Comparison of ENCODE assay signal across 1 cellular context in genomic region chr12:112900298-112901145, GRCh38.
TF ChIP-seq lines count a peak whose summit lies in the region.

No MANE protein-coding gene starts in this region.

TF ChIP-seq in GM12878, 131 proteins besides CTCF, POLR2A, EP300 and RAD21:
- TF ChIP-seq ATF2 (IDR thresholded peaks at IDR 0.05; ENCODE audit: low read length) (no peak), TCF12 (IDR thresholded peaks at IDR 0.05; ENCODE audit: low read depth, low read length) (peak; percentile 77), SRF (IDR thresholded peaks at IDR 0.05; ENCODE audit: low read depth in 2 of 2, low read length in 2 of 2) (peak in 1 of 2 experiments; percentile 79; a peak in 2 of 4 replicates), SMC3 (IDR thresholded peaks at IDR 0.05; ENCODE audit: borderline replicate concordance, low read length) (peak; percentile 71; the same call in 1 of the 2 replicates), SMARCA5 (IDR thresholded peaks at IDR 0.05) (peak; percentile 61; the same call in 1 of the 2 replicates), YY1 (IDR thresholded peaks at IDR 0.05; ENCODE audit: low read depth, low read length) (peak; percentile 57; the same call in 1 of the 2 replicates), ZSCAN29 (IDR thresholded peaks at IDR 0.05) (no peak), MLLT1 (IDR thresholded peaks at IDR 0.05) (peak; percentile 99), TCF3 (IDR thresholded peaks at IDR 0.05; ENCODE audit: borderline replicate concordance, insufficient read depth, low read depth, low read length) (peak; percentile 61; the same call in 1 of the 2 replicates), IKZF1 (conservative IDR thresholded peaks at IDR 0.05) (0 out of 2 replicates have a peak, but pooled peaks have one; percentile 28)
